ENCODE assay signal across 16 cellular contexts in the genomic region with DNA sequence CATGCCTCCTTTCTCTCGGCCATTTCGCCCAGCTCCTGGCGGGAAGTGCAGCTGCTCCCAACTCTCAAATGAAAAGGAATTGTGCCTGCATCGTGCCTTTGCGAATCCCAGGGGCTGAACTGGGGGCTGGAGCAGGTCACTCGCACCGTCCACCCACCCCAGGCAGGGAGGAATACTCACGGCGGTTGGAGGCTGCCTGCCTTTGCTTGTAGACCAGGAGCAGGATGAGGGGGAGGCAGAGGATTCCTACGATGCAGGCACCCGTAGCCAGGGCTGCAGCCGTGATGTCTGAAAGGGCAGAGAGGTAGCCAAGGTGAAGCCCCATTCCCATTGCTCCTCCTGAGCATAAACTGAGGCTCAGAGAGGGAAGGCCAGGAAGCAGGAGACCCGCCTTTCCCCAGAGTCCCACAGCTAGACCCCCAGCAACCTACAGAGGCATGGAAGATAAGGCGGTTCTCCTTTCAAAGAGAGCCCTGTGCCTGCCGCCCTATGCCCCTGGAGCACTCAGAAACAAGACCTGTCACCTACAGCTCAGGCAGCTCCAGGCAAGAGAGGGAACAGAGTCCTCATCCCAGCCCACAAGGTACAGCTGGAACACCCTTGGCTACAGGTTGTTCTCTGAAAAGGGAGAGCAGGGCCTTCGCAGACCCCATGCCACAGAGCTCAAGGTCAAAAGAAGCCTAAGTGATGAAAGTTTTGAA. TPM values are rescaled to one million over a fixed set of nuclear protein-coding genes. Genes with fewer than 3 reads are reported as not detected.
DNase-seq lines count a peak whose midpoint lies in the region; ATAC-seq and TF ChIP-seq lines count a peak whose summit lies in the region.
"Had no signal": no experiment of that assay in that cellular context is flagged by ENCODE, and none has a peak within 500 bp of the region (broad histone marks: within the 10 kb centered on the region; RNA-seq: fewer than 3 reads in every experiment).

No MANE protein-coding gene starts in this region.

- H2BK12ac ChIP-seq in trophoblast cell (ENCODE audit: low read length), result no peak overlapping the region

- no peaks in the 10 kb centered on the region for H3K27me3 ChIP-seq in CD4-positive, CD25-positive, alpha-beta regulatory T cell (ENCODE audit: control insufficient read depth, insufficient read depth, low read length)
- no peaks in the 10 kb centered on the region for H3K27me3 ChIP-seq in HL-60 (ENCODE audit: insufficient read depth, poor library complexity, severe bottlenecking)
- H3K27me3 ChIP-seq in trophoblast cell (ENCODE audit: insufficient read depth, low read length), result no peaks in the 10 kb centered on the region
- H3K27me3 ChIP-seq: SJSA1 had no signal

- H3K14ac ChIP-seq in trophoblast cell (ENCODE audit: low read length), result no peak overlapping the region

- H3K27me3 Mint-ChIP-seq in CD4-positive, CD25-positive, alpha-beta regulatory T cell, result no peaks in the 10 kb centered on the region
- no peaks in the 10 kb centered on the region for H3K27me3 Mint-ChIP-seq in dendritic cell treated with granulocyte-macrophage colony-stimulating factor and Interleukin-4, amounts not matched to agents 40 ng/mL and 50 ng/mL, for 4 days

- DNase-seq in CD4-positive, CD25-positive, alpha-beta regulatory T cell, result no peak
- DNase-seq in HL-60 (ENCODE audit: low read depth in 1 of 2, low spot score in 1 of 2), result no peak
- peak; percentile 79 to 81 for DNase-seq in trophoblast cell
- DNase-seq in COR-L47 (lab: John Stamatoyannopoulos, UW), result no peak
- no peak for DNase-seq in hypothalamus (lab: John Stamatoyannopoulos, UW)
- DNase-seq in anterior cingulate cortex (lab: John Stamatoyannopoulos, UW), result no peak
- no peak for DNase-seq in HK-2 (ENCODE audit: unreplicated experiment)
- DNase-seq: activated CD8-positive, alpha-beta memory T cell treated with anti-CD3 and anti-CD28 coated beads, Interleukin-2, amount 50 U/mL, for 48 hours; aorta; NCI-H1105; NK-92 treated with Interleukin-12 subunit alpha and Interleukin-12 subunit beta, amount 100 ng/mL, for 24 hours; stimulated activated CD4-positive, alpha-beta T cell treated with anti-CD3 and anti-CD28 coated beads, Interleukin-15, amount 100 ng/mL, for 24 hours had no signal

- no peak overlapping the region for H3K4me3 Mint-ChIP-seq in CD4-positive, CD25-positive, alpha-beta regulatory T cell
- H3K4me3 Mint-ChIP-seq in dendritic cell treated with granulocyte-macrophage colony-stimulating factor and Interleukin-4, amounts not matched to agents 40 ng/mL and 50 ng/mL, for 4 days, result no peak overlapping the region

- H4K8ac ChIP-seq in trophoblast cell (ENCODE audit: low read depth, low read length), result no peak overlapping the region

- H3K27ac Mint-ChIP-seq in CD4-positive, CD25-positive, alpha-beta regulatory T cell, result peak overlapping the region; percentile 91 to 98 (median 95)
- H3K27ac Mint-ChIP-seq in dendritic cell treated with granulocyte-macrophage colony-stimulating factor and Interleukin-4, amounts not matched to agents 40 ng/mL and 50 ng/mL, for 4 days, result peak overlapping the region; percentile 88

- peaks cover 91% of the 10 kb centered on the region for H3K4me1 ChIP-seq in CD4-positive, CD25-positive, alpha-beta regulatory T cell (ENCODE audit: control insufficient read depth, insufficient read depth, low read length, poor library complexity, severe bottlenecking)
- H3K4me1 ChIP-seq in trophoblast cell (ENCODE audit: control insufficient read depth in 1 of 2, insufficient read depth in 2 of 2, low read length in 2 of 2), result peaks cover 0 to 3% of the 10 kb centered on the region in 2 experiments

- TF ChIP-seq CTCF in HL-60 (IDR thresholded peaks at IDR 0.05; ENCODE audit: insufficient read depth, low read length), result no peak

- H4K91ac ChIP-seq in trophoblast cell (ENCODE audit: low read depth, low read length), result no peak overlapping the region

- peaks cover 2% of the 10 kb centered on the region for H3K79me1 ChIP-seq in trophoblast cell (ENCODE audit: low read length)

- WGBS in trophoblast cell (ENCODE audit: extremely low coverage, insufficient coverage, insufficient read length), result no CpG with 5 or more reads among the region's 16 CpGs

- no peak overlapping the region for H3K4me2 ChIP-seq in trophoblast cell (ENCODE audit: low read length)

- no peaks in the 10 kb centered on the region for H3K9me3 Mint-ChIP-seq in CD4-positive, CD25-positive, alpha-beta regulatory T cell
- no peaks in the 10 kb centered on the region for H3K9me3 Mint-ChIP-seq in dendritic cell treated with granulocyte-macrophage colony-stimulating factor and Interleukin-4, amounts not matched to agents 40 ng/mL and 50 ng/mL, for 4 days

- H3K9me3 ChIP-seq in CD4-positive, CD25-positive, alpha-beta regulatory T cell (ENCODE audit: control insufficient read depth in 2 of 2, low read length in 2 of 2), result no peaks in the 10 kb centered on the region
- H3K9me3 ChIP-seq in trophoblast cell (ENCODE audit: insufficient read depth, low read depth, low read length), result peaks cover 2% of the 10 kb centered on the region
- H3K9me3 ChIP-seq: SJSA1 had no signal

- no peaks in the 10 kb centered on the region for H3K79me2 ChIP-seq in trophoblast cell (ENCODE audit: control insufficient read depth, insufficient read depth, low read length, poor library complexity)

- no peak overlapping the region for H2BK5ac ChIP-seq in trophoblast cell (ENCODE audit: low read depth, low read length, poor library complexity)

- H3K18ac ChIP-seq in trophoblast cell (ENCODE audit: low read length), result no peak overlapping the region

- H4K12ac ChIP-seq in trophoblast cell (ENCODE audit: low read depth, low read length), result no peak overlapping the region

- no peak overlapping the region for H3K9ac ChIP-seq in trophoblast cell (ENCODE audit: low read length)

- ATAC-seq in CD4-positive, CD25-positive, alpha-beta regulatory T cell (ENCODE audit: low read depth in 2 of 2), result no peak

- H3K4me3 ChIP-seq in CD4-positive, CD25-positive, alpha-beta regulatory T cell (ENCODE audit: low read depth, low read length), result no peak overlapping the region
- H3K4me3 ChIP-seq in HL-60 (replicated peaks; ENCODE audit: insufficient read depth, low read length), result no peak overlapping the region
- no peak overlapping the region for H3K4me3 ChIP-seq in trophoblast cell (ENCODE audit: low read depth, low read length)
- H3K4me3 ChIP-seq: SJSA1 had no signal

- peaks cover 7 to 89% (median 54%) of the 10 kb centered on the region in 4 donors for H3K4me1 Mint-ChIP-seq in CD4-positive, CD25-positive, alpha-beta regulatory T cell
- peaks cover 85% of the 10 kb centered on the region for H3K4me1 Mint-ChIP-seq in dendritic cell treated with granulocyte-macrophage colony-stimulating factor and Interleukin-4, amounts not matched to agents 40 ng/mL and 50 ng/mL, for 4 days (ENCODE audit: low read depth)

- H3K36me3 Mint-ChIP-seq in CD4-positive, CD25-positive, alpha-beta regulatory T cell, result peaks cover 40% of the 10 kb centered on the region
- peaks cover 88% of the 10 kb centered on the region for H3K36me3 Mint-ChIP-seq in dendritic cell treated with granulocyte-macrophage colony-stimulating factor and Interleukin-4, amounts not matched to agents 40 ng/mL and 50 ng/mL, for 4 days (ENCODE audit: low read depth)

- no peak overlapping the region for H2AK5ac ChIP-seq in trophoblast cell (ENCODE audit: low read length)

- H3K36me3 ChIP-seq in CD4-positive, CD25-positive, alpha-beta regulatory T cell (ENCODE audit: control insufficient read depth, insufficient read depth, low read length), result peaks cover 55% of the 10 kb centered on the region
- no peaks in the 10 kb centered on the region for H3K36me3 ChIP-seq in trophoblast cell (ENCODE audit: control insufficient read depth in 1 of 2, insufficient read depth in 2 of 2, low read length in 2 of 2)

- H3K27ac ChIP-seq in CD4-positive, CD25-positive, alpha-beta regulatory T cell (ENCODE audit: insufficient read depth, low read length, poor library complexity, severe bottlenecking), result peak overlapping the region; percentile 83
- H3K27ac ChIP-seq in HL-60 (replicated peaks) (peak overlapping the region; percentile 71), trophoblast cell (ENCODE audit: low read depth, low read length) (no peak overlapping the region)
- H3K27ac ChIP-seq: C4-2B, SJSA1 had no signal

- no peak overlapping the region for H3K4ac ChIP-seq in trophoblast cell (ENCODE audit: low read depth, low read length)

- intact Hi-C loops in dendritic cell treated with granulocyte-macrophage colony-stimulating factor and Interleukin-4, amounts not matched to agents 40 ng/mL and 50 ng/mL, for 4 days (cut with micrococcal nuclease), result no loop called here

- H3K23ac ChIP-seq in trophoblast cell (ENCODE audit: low read length), result no peak overlapping the region

- H2AFZ ChIP-seq in trophoblast cell (ENCODE audit: insufficient read depth, low read length, poor library complexity), result no peak overlapping the region

- no peak overlapping the region for H2BK120ac ChIP-seq in trophoblast cell (ENCODE audit: insufficient read depth, low read length, poor library complexity)

RNA-seq across cellular contexts. Expression of a gene that starts 18.0 kb away (rescaled TPM):
- 167 TPM for total RNA-seq in CD4-positive, CD25-positive, alpha-beta regulatory T cell
- 100 to 1,000 TPM; 226 to 339 (median 294) TPM for polyA plus RNA-seq in CD4-positive, CD25-positive, alpha-beta regulatory T cell
- 38.2 and 43.6 TPM in 2 replicates for polyA plus RNA-seq in trophoblast cell (2013)

RNA-seq across cellular contexts. Expression of a gene that starts 35.8 kb away (rescaled TPM):
- 0.52 TPM for total RNA-seq in CD4-positive, CD25-positive, alpha-beta regulatory T cell
- polyA plus RNA-seq in CD4-positive, CD25-positive, alpha-beta regulatory T cell, result under 1 TPM in 2 of 4 donors, not detected in 2; 0.05 to 0.20 TPM
- 0.01 and 0.03 TPM in 2 replicates for polyA plus RNA-seq in trophoblast cell (2013)
- total RNA-seq: G401, SJSA1 had no signal
- polyA plus RNA-seq: aorta had no signal

Comparison
In these comparisons a context has a peak if more than half of its experiments do, and no peak if none do; other contexts are left out.
1. DNase-seq: peak in trophoblast cell (2 of 2); none in CD4-positive, CD25-positive, alpha-beta regulatory T cell (0 of 3), HL-60 (0 of 2), COR-L47 (single experiment), hypothalamus (0 of 51), anterior cingulate cortex (0 of 58) and HK-2 (single experiment).